ENCODE assay signal across 8 cellular contexts in the genomic region with DNA sequence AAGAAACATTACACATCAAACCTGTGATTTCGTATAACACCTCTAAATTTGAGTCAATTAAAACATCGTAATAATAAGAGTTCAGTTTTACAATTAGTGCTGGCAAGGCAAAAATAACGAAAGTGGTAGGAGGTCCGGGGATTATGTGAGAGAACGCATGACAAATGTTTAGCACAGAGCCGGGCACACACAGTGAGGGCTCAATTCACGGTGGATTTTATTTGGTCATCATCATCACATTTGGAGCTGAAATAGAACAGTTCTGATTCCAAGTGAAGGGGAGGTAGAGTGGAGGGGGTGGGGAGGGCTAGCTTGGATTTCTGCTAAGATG. TPM values are rescaled to one million over a fixed set of nuclear protein-coding genes. Genes with fewer than 3 reads are reported as not detected.
DNase-seq lines count a peak whose midpoint lies in the region; ATAC-seq and TF ChIP-seq lines count a peak whose summit lies in the region.

No MANE protein-coding gene starts in this region.

- H3K4me1 ChIP-seq in ascending aorta (peaks cover 4 to 11% of the 10 kb centered on the region in 2 donors), right lobe of liver (peaks cover 0 to 4% (median 0%) of the 10 kb centered on the region in 4 donors), transverse colon (peaks cover 5 to 11% (median 8%) of the 10 kb centered on the region in 4 donors)

- H3K4me3 ChIP-seq in ascending aorta (peak overlapping the region; percentile 83 to 92), right lobe of liver (peak overlapping the region in 2 of 3 donors; percentile 64 to 78), transverse colon (peak overlapping the region in 3 of 4 donors; percentile 44 to 79 (median 71))

- H3K27me3 ChIP-seq in ascending aorta: no peaks in the 10 kb centered on the region
- H3K27me3 ChIP-seq in right lobe of liver: no peaks in the 10 kb centered on the region
- no peaks in the 10 kb centered on the region for H3K27me3 ChIP-seq in transverse colon

- intact Hi-C loops in activated naive CD4-positive, alpha-beta T cell treated with anti-CD3 and anti-CD28 coated beads for 36 hours (cut with micrococcal nuclease): loop anchor here (2.0 kb wide), 1 partner anchor 18 kb away; no protein-coding TSS in a partner anchor
- intact Hi-C loops in ascending aorta (cut with DNase I): loop anchor here (5.0 kb wide), 1 partner anchor 105 kb away; the partner anchor contains the start of gene ACBD3
- intact Hi-C loops in right lobe of liver (cut with DNase I): no loop called here
- intact Hi-C loops in transverse colon (cut with DNase I; ENCODE audit: low total_unique reads): no loop called here

- H3K27me3 Mint-ChIP-seq in activated naive CD4-positive, alpha-beta T cell treated with anti-CD3 and anti-CD28 coated beads for 36 hours (ENCODE audit: low read depth): no peaks in the 10 kb centered on the region

- H3K36me3 ChIP-seq in ascending aorta: no peaks in the 10 kb centered on the region
- H3K36me3 ChIP-seq in right lobe of liver: no peaks in the 10 kb centered on the region
- H3K36me3 ChIP-seq in transverse colon: no peaks in the 10 kb centered on the region

- no peak for TF ChIP-seq EP300 in transverse colon (IDR thresholded peaks at IDR 0.05; ENCODE audit: low read depth)

- H3K9me3 Mint-ChIP-seq in activated naive CD4-positive, alpha-beta T cell treated with anti-CD3 and anti-CD28 coated beads for 36 hours: no peaks in the 10 kb centered on the region

- CTCF ChIA-PET in activated naive CD4-positive, alpha-beta T cell treated with anti-CD3 and anti-CD28 coated beads for 36 hours (lab: Charles Lee): interaction anchor here (1.0 to 2.5 kb wide), 4 partner anchors 9 to 35 kb away, joined by 3 to 18 read pairs (median 8); no protein-coding TSS in a partner anchor

- TF ChIP-seq POLR2A in right lobe of liver (IDR thresholded peaks at IDR 0.05) (no peak), transverse colon (IDR thresholded peaks at IDR 0.05) (no peak)

- 64% methylated on average over 7 of the region's 7 CpGs for WGBS in right lobe of liver (ENCODE audit: insufficient coverage, low coverage, low lambda C conversion rate, missing lambda C conversion rate)
- 60 to 71% methylated on average over 7 of the region's 7 CpGs for WGBS in transverse colon (ENCODE audit: low coverage in 1 of 2), 2 donors

- no peak overlapping the region for H3K27ac Mint-ChIP-seq in activated naive CD4-positive, alpha-beta T cell treated with anti-CD3 and anti-CD28 coated beads for 36 hours

- no peaks in the 10 kb centered on the region for H3K9me3 ChIP-seq in ascending aorta
- H3K9me3 ChIP-seq in right lobe of liver: no peaks in the 10 kb centered on the region
- H3K9me3 ChIP-seq in transverse colon: no peaks in the 10 kb centered on the region

- no peak for DNase-seq in activated naive CD4-positive, alpha-beta T cell treated with anti-CD3 and anti-CD28 coated beads for 36 hours
- DNase-seq in activated naive CD4-positive, alpha-beta T cell (lab: John Stamatoyannopoulos, UW): no peak
- DNase-seq in ascending aorta (ENCODE audit: low spot score in 2 of 2): no peak
- DNase-seq in right lobe of liver: no peak
- no peak for DNase-seq in transverse colon
- DNase-seq in HUDEP-2 (lab: John Stamatoyannopoulos, UW; ENCODE audit: unreplicated experiment in 76 of 76): no peak
- DNase-seq in hippocampal formation (lab: John Stamatoyannopoulos, UW): no peak

- peak overlapping the region; percentile 84 for H3K4me3 Mint-ChIP-seq in activated naive CD4-positive, alpha-beta T cell treated with anti-CD3 and anti-CD28 coated beads for 36 hours

- H3K36me3 Mint-ChIP-seq in activated naive CD4-positive, alpha-beta T cell treated with anti-CD3 and anti-CD28 coated beads for 36 hours (ENCODE audit: low read depth): no peaks in the 10 kb centered on the region

- in situ Hi-C loops in transverse colon (cut with MboI; ENCODE audit: low pct_ligation_motif_present in 1 of 4, low pct_unique_long_range_greater_than_20kb in 1 of 4, low sequenced_read_pairs in 3 of 4): no loop called here

- TF ChIP-seq CTCF in ascending aorta (IDR thresholded peaks at IDR 0.05): no peak
- no peak for TF ChIP-seq CTCF in right lobe of liver (IDR thresholded peaks at IDR 0.05)
- TF ChIP-seq CTCF in transverse colon (IDR thresholded peaks at IDR 0.05): no peak

- ATAC-seq in right lobe of liver (no peak), HG03439 (IDR thresholded peaks at IDR 0.05; ENCODE audit: unreplicated experiment) (no peak)

- peaks cover 8% of the 10 kb centered on the region for H3K4me1 Mint-ChIP-seq in activated naive CD4-positive, alpha-beta T cell treated with anti-CD3 and anti-CD28 coated beads for 36 hours (ENCODE audit: low read depth)

- H3K27ac ChIP-seq in ascending aorta: peak overlapping the region; percentile 75 to 85
- no peak overlapping the region for H3K27ac ChIP-seq in right lobe of liver
- peak overlapping the region; percentile 70 to 82 (median 79) for H3K27ac ChIP-seq in transverse colon

RNA-seq across cellular contexts. Expression of gene H3-3A, which starts 20.0 kb away (rescaled TPM):
- total RNA-seq in activated naive CD4-positive, alpha-beta T cell treated with anti-CD3 and anti-CD28 coated beads for 36 hours: 100 to 1,000 TPM; 325 to 332 TPM
- total RNA-seq in ascending aorta (214 TPM), right lobe of liver (100 to 1,000 TPM; 132 to 185 (median 156) TPM), transverse colon (100 to 1,000 TPM; 128 to 557 (median 501) TPM)

Comparison
In these comparisons a context has a peak if more than half of its experiments do, and no peak if none do; other contexts are left out.
1. H3K27ac ChIP-seq: peak in ascending aorta (2 of 2) and transverse colon (4 of 4); none in right lobe of liver (0 of 3).
2. intact Hi-C loops: an anchor here in activated naive CD4-positive, alpha-beta T cell treated with anti-CD3 and anti-CD28 coated beads for 36 hours (2.0 kb wide) and ascending aorta (5.0 kb wide); none called in right lobe of liver and transverse colon.
3. Peak in every context shown above with its lines, with median percentiles within 50 percentile points of each other: H3K4me3 ChIP-seq.